In genomic region chr1:19495000-19495656, GRCh38 we compare ENCODE assay signal across 14 cellular contexts. TPM values are rescaled to one million over a fixed set of nuclear protein-coding genes. Genes with fewer than 3 reads are reported as not detected.
A peak's percentile ranks its signal among the peaks of the same experiment; 100 is the strongest.
DNase-seq lines count a peak whose midpoint lies in the region; ATAC-seq and TF ChIP-seq lines count a peak whose summit lies in the region.
"Had no signal": no experiment of that assay in that cellular context is flagged by ENCODE, and none has a peak within 500 bp of the region (broad histone marks: within the 10 kb centered on the region; RNA-seq: fewer than 3 reads in every experiment).

No MANE protein-coding gene starts in this region.

- H3K27me3 ChIP-seq in parathyroid adenoma (ENCODE audit: control insufficient read depth, insufficient read depth, low read length): no peaks in the 10 kb centered on the region

- no peak overlapping the region for H3K9ac ChIP-seq in parathyroid adenoma

- H3K4me3 Mint-ChIP-seq in activated T-helper 1 cell treated with anti-CD3 and anti-CD28 coated beads, Interleukin-12 subunit alpha, Interleukin-12 subunit beta, Interleukin-2, Interleukin-4 antibody, amounts not matched to agents 30 ng/mL and 10 ng/mL and 1 ng/mL, durations not matched to agents 14 hours and 24 hours and 36 hours: no peak overlapping the region
- H3K4me3 Mint-ChIP-seq: CD4-positive, alpha-beta T cell had no signal

- no peaks in the 10 kb centered on the region for H3K36me3 ChIP-seq in parathyroid adenoma (ENCODE audit: control insufficient read depth, insufficient read depth, low read length)
- H3K36me3 ChIP-seq: WERI-Rb-1 had no signal

- no peaks in the 10 kb centered on the region for H3K9me3 Mint-ChIP-seq in activated T-helper 1 cell treated with anti-CD3 and anti-CD28 coated beads, Interleukin-12 subunit alpha, Interleukin-12 subunit beta, Interleukin-2, Interleukin-4 antibody, amounts not matched to agents 30 ng/mL and 10 ng/mL and 1 ng/mL, durations not matched to agents 14 hours and 24 hours and 36 hours
- H3K9me3 Mint-ChIP-seq: CD4-positive, alpha-beta T cell had no signal

- ATAC-seq in left colon: no peak

- intact Hi-C loops in activated T-helper 1 cell treated with anti-CD3 and anti-CD28 coated beads, Interleukin-12 subunit alpha, Interleukin-12 subunit beta, Interleukin-2, Interleukin-4 antibody, amounts not matched to agents 30 ng/mL and 10 ng/mL and 1 ng/mL, durations not matched to agents 14 hours and 24 hours and 36 hours (cut with micrococcal nuclease): no loop called here
- intact Hi-C loops in left colon (cut with DNase I, micrococcal nuclease): no loop called here

- peaks cover 3% of the 10 kb centered on the region for H3K27me3 Mint-ChIP-seq in activated T-helper 1 cell treated with anti-CD3 and anti-CD28 coated beads, Interleukin-12 subunit alpha, Interleukin-12 subunit beta, Interleukin-2, Interleukin-4 antibody, amounts not matched to agents 30 ng/mL and 10 ng/mL and 1 ng/mL, durations not matched to agents 14 hours and 24 hours and 36 hours (ENCODE audit: insufficient read depth)
- H3K27me3 Mint-ChIP-seq: CD4-positive, alpha-beta T cell had no signal

- H3K4me1 Mint-ChIP-seq in activated T-helper 1 cell treated with anti-CD3 and anti-CD28 coated beads, Interleukin-12 subunit alpha, Interleukin-12 subunit beta, Interleukin-2, Interleukin-4 antibody, amounts not matched to agents 30 ng/mL and 10 ng/mL and 1 ng/mL, durations not matched to agents 14 hours and 24 hours and 36 hours (ENCODE audit: low read depth): peaks cover 29% of the 10 kb centered on the region

- TF ChIP-seq RAD21 in Ishikawa (IDR thresholded peaks at IDR 0.05; ENCODE audit: low read depth): no peak

- no peak for DNase-seq in activated T-helper 1 cell treated with anti-CD3 and anti-CD28 coated beads, Interleukin-12 subunit alpha, Interleukin-12 subunit beta, Interleukin-2, Interleukin-4 antibody, amounts not matched to agents 30 ng/mL and 10 ng/mL and 1 ng/mL, durations not matched to agents 14 hours and 24 hours and 36 hours (ENCODE audit: low spot score)
- DNase-seq in fibroblast of villous mesenchyme (ENCODE audit: low read depth): peak; percentile 80
- DNase-seq in DMS53 (lab: John Stamatoyannopoulos, UW): no peak
- no peak for DNase-seq in Ammon's horn (ENCODE audit: low spot score)
- DNase-seq in SHP77 (lab: John Stamatoyannopoulos, UW): no peak
- no peak for DNase-seq in left colon
- DNase-seq: CD4-positive, alpha-beta T cell; cortex of kidney; H7; KBM-7; NCI-H226; WERI-Rb-1 had no signal

- H3K9me3 ChIP-seq in parathyroid adenoma (ENCODE audit: control insufficient read depth, low read length): no peaks in the 10 kb centered on the region

- H3K27ac Mint-ChIP-seq in activated T-helper 1 cell treated with anti-CD3 and anti-CD28 coated beads, Interleukin-12 subunit alpha, Interleukin-12 subunit beta, Interleukin-2, Interleukin-4 antibody, amounts not matched to agents 30 ng/mL and 10 ng/mL and 1 ng/mL, durations not matched to agents 14 hours and 24 hours and 36 hours: peak overlapping the region; percentile 15
- H3K27ac Mint-ChIP-seq: CD4-positive, alpha-beta T cell had no signal

- no peak for TF ChIP-seq CTCF in fibroblast of villous mesenchyme (IDR thresholded peaks at IDR 0.05; ENCODE audit: insufficient read depth, low read depth, low read length)
- no peak for TF ChIP-seq CTCF in parathyroid adenoma (IDR thresholded peaks at IDR 0.05)

- no peaks in the 10 kb centered on the region for H3K79me2 ChIP-seq in parathyroid adenoma

- H3K4me3 ChIP-seq in fibroblast of villous mesenchyme (ENCODE audit: low read depth, low read length) (no peak overlapping the region), parathyroid adenoma (ENCODE audit: low read depth, low read length) (no peak overlapping the region)

- H3K27ac ChIP-seq in parathyroid adenoma: peak overlapping the region; percentile 44
- H3K27ac ChIP-seq: WERI-Rb-1 had no signal

- no peak overlapping the region for H3K4me2 ChIP-seq in parathyroid adenoma (ENCODE audit: low read length)

- H3K36me3 Mint-ChIP-seq in activated T-helper 1 cell treated with anti-CD3 and anti-CD28 coated beads, Interleukin-12 subunit alpha, Interleukin-12 subunit beta, Interleukin-2, Interleukin-4 antibody, amounts not matched to agents 30 ng/mL and 10 ng/mL and 1 ng/mL, durations not matched to agents 14 hours and 24 hours and 36 hours (ENCODE audit: low read depth): no peaks in the 10 kb centered on the region

- TF ChIP-seq EP300 in Ishikawa (IDR thresholded peaks at IDR 0.05; ENCODE audit: borderline replicate concordance): no peak

- peaks cover 4% of the 10 kb centered on the region for H3K4me1 ChIP-seq in parathyroid adenoma

- H2AFZ ChIP-seq in parathyroid adenoma: no peak overlapping the region

TF ChIP-seq in Ishikawa, 13 proteins besides CTCF, POLR2A, EP300 and RAD21:
- no peak for TF ChIP-seq FOXM1 (IDR thresholded peaks at IDR 0.05; ENCODE audit: borderline replicate concordance, low read depth)
- TF ChIP-seq EGR1 (IDR thresholded peaks at IDR 0.05): no peak
- TF ChIP-seq USF1 (IDR thresholded peaks at IDR 0.05): peak; percentile 7; the same call in 1 of the 2 replicates
- no peak for TF ChIP-seq REST (IDR thresholded peaks at IDR 0.05; ENCODE audit: low read depth)
- TF ChIP-seq CREB1 (IDR thresholded peaks at IDR 0.05; ENCODE audit: low read depth): no peak
- no peak for TF ChIP-seq MAX (IDR thresholded peaks at IDR 0.05)
- TF ChIP-seq YY1 (IDR thresholded peaks at IDR 0.05; ENCODE audit: low read depth): no peak
TF ChIP-seq in Ishikawa: peak in this region for 1.

RNA-seq across cellular contexts. Expression of gene CAPZB, which starts 9.8 kb away (rescaled TPM):
- 317 and 323 TPM in 2 replicates for total RNA-seq in activated T-helper 1 cell treated with anti-CD3 and anti-CD28 coated beads, Interleukin-12 subunit alpha, Interleukin-12 subunit beta, Interleukin-2, Interleukin-4 antibody, amounts not matched to agents 30 ng/mL and 10 ng/mL and 1 ng/mL, durations not matched to agents 14 hours and 24 hours and 36 hours
- total RNA-seq in fibroblast of villous mesenchyme (173 and 183 TPM in 2 replicates), left colon (100 to 1,000 TPM; 340 to 367 TPM)
